Comparison of ENCODE assay signal across 22 cellular contexts in genomic region chr16:58016841-58017446, GRCh38. TPM values are rescaled to one million over a fixed set of nuclear protein-coding genes. Genes with fewer than 3 reads are reported as not detected.
"Had no signal": no experiment of that assay in that cellular context is flagged by ENCODE, and none has a peak within 500 bp of the region (broad histone marks: within the 10 kb centered on the region; RNA-seq: fewer than 3 reads in every experiment).

No MANE protein-coding gene starts in this region.

- H3K4me3 Mint-ChIP-seq: activated naive CD4-positive, alpha-beta T cell treated with anti-CD3 and anti-CD28 coated beads for 36 hours; nephron progenitor cell; stimulated activated naive B cell treated with anti-CD40 and anti-IgM and Interleukin-4, amounts not matched to agents 10 μg/mL and 1 μg/mL and 100 μg/mL, for 72 hours; T-helper 17 cell; type B pancreatic cell had no signal

- H3K27me3 Mint-ChIP-seq: stimulated activated naive B cell treated with anti-CD40 and anti-IgM and Interleukin-4, amounts not matched to agents 10 μg/mL and 1 μg/mL and 100 μg/mL, for 72 hours; T-helper 17 cell; type B pancreatic cell had no signal

- H3K36me3 Mint-ChIP-seq: type B pancreatic cell had no signal

- H3K9me3 ChIP-seq: left lung, testis had no signal

- H3K27me3 ChIP-seq: left lung, testis had no signal

- H3K4me3 ChIP-seq: left lung, smooth muscle cell, testis had no signal

- H3K27ac ChIP-seq: left lung, testis had no signal

- H3K27ac Mint-ChIP-seq: activated naive CD4-positive, alpha-beta T cell treated with anti-CD3 and anti-CD28 coated beads for 36 hours; nephron progenitor cell; stimulated activated naive B cell treated with anti-CD40 and anti-IgM and Interleukin-4, amounts not matched to agents 10 μg/mL and 1 μg/mL and 100 μg/mL, for 72 hours; T-helper 17 cell; type B pancreatic cell had no signal

- DNase-seq: activated CD4-positive, alpha-beta T cell treated with anti-CD3 and anti-CD28 coated beads for 4 hours; activated CD4-positive, alpha-beta T cell treated with anti-CD3 and anti-CD28 coated beads, Interleukin-2, amount 50 U/mL, for 48 hours; activated CD4-positive, CD25-positive, alpha-beta regulatory T cell; activated naive CD4-positive, alpha-beta T cell treated with anti-CD3 and anti-CD28 coated beads for 36 hours; activated T-cell treated with anti-CD3 and anti-CD28 coated beads, Interleukin-2, amount 50 U/mL, for 48 hours; amygdala; foreskin fibroblast; nephron progenitor cell; stimulated activated CD4-positive, alpha-beta T cell treated with anti-CD3 and anti-CD28 coated beads, Interleukin-2, amount 100 ng/mL, for 48 hours; stimulated activated CD8-positive, alpha-beta memory T cell treated with anti-CD3 and anti-CD28 coated beads, Interleukin-4, amount 100 ng/mL, for 48 hours; stimulated activated naive B cell treated with anti-CD40 and anti-IgM and Interleukin-4, amounts not matched to agents 10 μg/mL and 1 μg/mL and 100 μg/mL, for 72 hours; SW 1271; T-helper 17 cell; testis had no signal

- H3K9me3 Mint-ChIP-seq: activated naive CD4-positive, alpha-beta T cell treated with anti-CD3 and anti-CD28 coated beads for 36 hours; nephron progenitor cell; stimulated activated naive B cell treated with anti-CD40 and anti-IgM and Interleukin-4, amounts not matched to agents 10 μg/mL and 1 μg/mL and 100 μg/mL, for 72 hours; type B pancreatic cell had no signal

RNA-seq across cellular contexts. Expression of gene CNGB1, which starts 46.0 kb away (rescaled TPM):
- total RNA-seq: activated CD8-positive, alpha-beta memory T cell treated with anti-CD3 and anti-CD28 coated beads for 36 hours; activated naive CD4-positive, alpha-beta T cell treated with anti-CD3 and anti-CD28 coated beads for 36 hours; chondrocyte; fibroblast of lung; kidney epithelial cell; sciatic nerve; smooth muscle cell; T-helper 17 cell had no signal
- polyA plus RNA-seq: fibroblast of lung, smooth muscle cell had no signal
